ENCODE assay signal across 23 cellular contexts in genomic region chr3:55435446-55435845, GRCh38. TPM values are rescaled to one million over a fixed set of nuclear protein-coding genes. Genes with fewer than 3 reads are reported as not detected.
"Had no signal": no experiment of that assay in that cellular context is flagged by ENCODE, and none has a peak within 500 bp of the region (broad histone marks: within the 10 kb centered on the region; RNA-seq: fewer than 3 reads in every experiment).

No MANE protein-coding gene starts in this region.

- H3K4me1 ChIP-seq: ascending aorta had no signal

- H3K4me3 ChIP-seq: ascending aorta, cardiac muscle cell had no signal

- H3K27me3 ChIP-seq: ascending aorta, cardiac muscle cell had no signal

- H3K36me3 ChIP-seq: ascending aorta, cardiac muscle cell, WERI-Rb-1 had no signal

- DNase-seq: activated CD4-positive, alpha-beta T cell treated with anti-CD3 and anti-CD28 coated beads for 1 hour; activated CD4-positive, CD25-positive, alpha-beta regulatory T cell; activated CD8-positive, alpha-beta memory T cell treated with anti-CD3 and anti-CD28 coated beads for 24 hours; activated CD8-positive, alpha-beta memory T cell treated with anti-CD3 and anti-CD28 coated beads, Interleukin-2, amount 10 ng/mL, durations not matched to agents 7 days and 5 days; activated CD8-positive, alpha-beta memory T cell treated with anti-CD3 and anti-CD28 coated beads, Interleukin-2, amount 50 U/mL, for 48 hours; activated effector memory CD4-positive, alpha-beta T cell treated with Interleukin-2 at 50 U/mL for 16 hours; activated gamma-delta T cell; activated naive CD4-positive, alpha-beta T cell treated with Interleukin-2 at 50 U/mL for 16 hours; activated naive CD8-positive, alpha-beta T cell treated with anti-CD3 and anti-CD28 coated beads, Interleukin-2, amount 10 ng/mL, durations not matched to agents 7 days and 5 days; activated T-cell treated with anti-CD3 and anti-CD28 coated beads, Interleukin-2, amount 50 U/mL, for 24 hours; amygdala; anterior cingulate cortex; caudate nucleus; cerebellar nuclear complex; T1000 had no signal

- H3K9me3 ChIP-seq: ascending aorta had no signal

- FAIRE-seq: bronchial epithelial cell had no signal

- H3K27ac ChIP-seq: ascending aorta, cardiac muscle cell, WERI-Rb-1 had no signal

RNA-seq across cellular contexts. Expression of gene WNT5A, which starts 51.7 kb away (rescaled TPM):
- total RNA-seq: activated CD4-positive, alpha-beta memory T cell treated with anti-CD3 and anti-CD28 coated beads, Interleukin-2, amount 10 ng/mL, durations not matched to agents 7 days and 5 days; activated CD4-positive, alpha-beta T cell treated with anti-CD3 and anti-CD28 coated beads for 36 hours; activated CD4-positive, alpha-beta T cell treated with anti-CD3 and anti-CD28 coated beads, Interleukin-2, amount 10 ng/mL, durations not matched to agents 7 days and 5 days; activated CD8-positive, alpha-beta T cell treated with anti-CD3 and anti-CD28 coated beads, Interleukin-2, amount 10 ng/mL, durations not matched to agents 7 days and 5 days; activated naive CD8-positive, alpha-beta T cell treated with anti-CD3 and anti-CD28 coated beads, Interleukin-2, amount 10 ng/mL, durations not matched to agents 7 days and 5 days had no signal
